ENCODE assay signal across 1 cellular context in the genomic region with DNA sequence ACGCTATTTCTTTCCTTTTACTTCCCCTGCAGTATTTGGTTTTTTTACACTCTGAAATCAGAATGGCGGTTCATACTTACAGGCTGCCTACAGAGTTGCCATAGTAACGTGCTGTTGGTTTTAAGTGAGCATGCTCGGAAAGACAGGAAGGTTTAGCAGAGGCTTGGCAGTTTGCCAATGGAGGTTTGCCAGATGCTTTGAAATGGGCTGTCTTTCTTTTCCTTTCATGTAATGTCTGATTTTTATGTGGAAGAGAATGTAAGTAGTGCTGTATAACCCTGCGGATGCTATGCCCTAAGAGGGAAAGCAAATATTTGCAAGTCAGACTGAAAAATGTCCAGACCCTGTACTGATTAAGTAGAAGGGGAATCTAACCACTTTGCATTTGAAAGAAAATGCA.
TF ChIP-seq lines count a peak whose summit lies in the region.

No MANE protein-coding gene starts in this region.

TF ChIP-seq in H1, 55 proteins besides CTCF, POLR2A, EP300 and RAD21:
- TF ChIP-seq EGR1 (IDR thresholded peaks at IDR 0.05; ENCODE audit: borderline replicate concordance, low read depth, low read length) (no peak), BACH1 (IDR thresholded peaks at IDR 0.05; ENCODE audit: low read length) (no peak), CBX5 (IDR thresholded peaks at IDR 0.05; ENCODE audit: low read depth, low read length) (no peak), RXRA (IDR thresholded peaks at IDR 0.05; ENCODE audit: insufficient read depth, low read depth, low read length) (no peak)
